In the genomic region with DNA sequence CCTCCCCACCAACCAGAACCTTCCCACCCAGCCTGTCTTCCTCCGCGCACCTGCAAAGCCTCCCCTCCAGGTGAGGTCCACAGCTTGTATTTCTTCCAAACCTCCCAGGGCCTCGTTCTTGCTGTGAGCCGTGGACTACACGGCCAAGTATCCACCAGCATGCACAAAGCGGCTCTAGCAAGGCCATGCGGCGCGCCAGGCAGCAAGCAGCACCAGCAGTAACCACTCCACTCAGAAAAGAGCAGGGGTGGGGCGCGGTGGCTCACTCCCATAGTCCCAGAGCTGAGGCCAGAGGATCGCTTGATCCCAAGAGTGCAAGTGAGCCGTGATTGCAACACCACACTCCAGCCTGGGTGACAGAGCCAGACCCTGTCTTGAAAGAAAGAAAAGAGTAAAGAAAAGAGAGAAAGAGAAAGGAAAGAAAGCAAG, we compare ENCODE assay signal across 12 cellular contexts. TPM values are rescaled to one million over a fixed set of nuclear protein-coding genes. Genes with fewer than 3 reads are reported as not detected.
DNase-seq lines count a peak whose midpoint lies in the region; ATAC-seq and TF ChIP-seq lines count a peak whose summit lies in the region.
"Had no signal": no experiment of that assay in that cellular context is flagged by ENCODE, and none has a peak within 500 bp of the region (broad histone marks: within the 10 kb centered on the region; RNA-seq: fewer than 3 reads in every experiment).

No MANE protein-coding gene starts in this region.

- peaks cover 20% of the 10 kb centered on the region for H4K20me1 ChIP-seq in neural progenitor cell (ENCODE audit: low read depth)

- no peaks in the 10 kb centered on the region for H3K9me3 Mint-ChIP-seq in neural progenitor cell
- H3K9me3 Mint-ChIP-seq: dendritic cell treated with granulocyte-macrophage colony-stimulating factor and Interleukin-4, amounts not matched to agents 40 ng/mL and 50 ng/mL, for 4 days had no signal

- ATAC-seq in GM21423 (IDR thresholded peaks at IDR 0.05; ENCODE audit: unreplicated experiment) (no peak), HG03108 (IDR thresholded peaks at IDR 0.05; ENCODE audit: unreplicated experiment) (no peak)
- ATAC-seq: naive thymus-derived CD8-positive, alpha-beta T cell had no signal

- H2AFZ ChIP-seq in neural progenitor cell (replicated peaks), result peak overlapping the region; percentile 19

- no peak overlapping the region for H3K9ac ChIP-seq in neural progenitor cell

- peaks cover 34% of the 10 kb centered on the region for H3F3A ChIP-seq in neural progenitor cell (ENCODE audit: low read depth)

- H3K4me1 ChIP-seq in cardiac muscle cell (ENCODE audit: low read depth), result peaks cover 33% of the 10 kb centered on the region
- H3K4me1 ChIP-seq in neural progenitor cell, result peaks cover 25% of the 10 kb centered on the region

- H3K27ac ChIP-seq in AG04450 (ENCODE audit: low read depth, low read length) (no peak overlapping the region), RWPE1 (peak overlapping the region; percentile 93), cardiac muscle cell (peak overlapping the region; percentile 76), neural progenitor cell (no peak overlapping the region)

- CTCF ChIA-PET in AG04450 (lab: Charles Lee), result interaction anchor here (0.6 kb wide), 1 partner anchor 57 kb away, joined by 3 read pairs; no protein-coding TSS in a partner anchor
- CTCF ChIA-PET in RWPE1 (lab: Yijun Ruan, JAX), result interaction anchor here (0.8 kb wide), 1 partner anchor 41 kb away, joined by 3 read pairs; no protein-coding TSS in a partner anchor

- peak overlapping the region; percentile 72 for H3K4me2 ChIP-seq in neural progenitor cell

- peaks cover 9% of the 10 kb centered on the region for H3K79me2 ChIP-seq in neural progenitor cell (ENCODE audit: low read depth)

- peak overlapping the region; percentile 66 for H3K4me3 Mint-ChIP-seq in neural progenitor cell
- H3K4me3 Mint-ChIP-seq: dendritic cell treated with granulocyte-macrophage colony-stimulating factor and Interleukin-4, amounts not matched to agents 40 ng/mL and 50 ng/mL, for 4 days had no signal

- H3K27ac Mint-ChIP-seq in neural progenitor cell, result peak overlapping the region; percentile 86
- H3K27ac Mint-ChIP-seq: dendritic cell treated with granulocyte-macrophage colony-stimulating factor and Interleukin-4, amounts not matched to agents 40 ng/mL and 50 ng/mL, for 4 days; naive thymus-derived CD8-positive, alpha-beta T cell had no signal

- POLR2A ChIA-PET in AG04450 (lab: Yijun Ruan, JAX) (interaction anchor here (0.7 to 0.9 kb wide), 2 partner anchors 13 to 193 kb away, joined by 3 to 6 read pairs; a partner anchor contains a TSS), RWPE1 (lab: Yijun Ruan, JAX; ENCODE audit: low non-redundant PET) (interaction anchor here (0.6 kb wide), 1 partner anchor 8 kb away, joined by 5 read pairs; no protein-coding TSS in a partner anchor)

- peaks cover 75% of the 10 kb centered on the region for H3K4me1 Mint-ChIP-seq in neural progenitor cell

- H3K9me3 ChIP-seq in AG04450 (ENCODE audit: control insufficient read depth, insufficient read depth, low read length), result peaks cover 3% of the 10 kb centered on the region; the same call in 1 of the 2 replicates
- no peaks in the 10 kb centered on the region for H3K9me3 ChIP-seq in cardiac muscle cell (ENCODE audit: low read depth)
- no peaks in the 10 kb centered on the region for H3K9me3 ChIP-seq in neural progenitor cell (ENCODE audit: low read depth)

- H3K27me3 ChIP-seq in AG04450 (ENCODE audit: control insufficient read depth, insufficient read depth, low read length) (peaks cover 3% of the 10 kb centered on the region), cardiac muscle cell (no peaks in the 10 kb centered on the region), neural progenitor cell (peaks cover 77% of the 10 kb centered on the region)

- H3K36me3 ChIP-seq in cardiac muscle cell (no peaks in the 10 kb centered on the region), neural progenitor cell (no peaks in the 10 kb centered on the region)

- H3K4me3 ChIP-seq in AG04450 (ENCODE audit: low read depth, low read length) (0 out of 2 replicates have a peak overlapping the region, but pooled peaks have one; percentile 20), cardiac muscle cell (no peak overlapping the region), neural progenitor cell (peak overlapping the region; percentile 31)

- peaks cover 25% of the 10 kb centered on the region for H3K27me3 Mint-ChIP-seq in neural progenitor cell (ENCODE audit: insufficient read depth, low read depth)

- no peak for DNase-seq in AG04450 (ENCODE audit: low read depth, low spot score)
- no peak for DNase-seq in RWPE1 (ENCODE audit: low spot score)
- DNase-seq in cardiac muscle cell (ENCODE audit: low read depth in 1 of 2, low spot score in 1 of 2), result peak; percentile 73 to 79
- DNase-seq in neural progenitor cell (ENCODE audit: low spot score), result peak; percentile 44
- DNase-seq in activated T-cell treated with anti-CD3 and anti-CD28 coated beads, Interleukin-2, amount 50 U/mL, for 48 hours, result no peak
- no peak for DNase-seq in A172 (ENCODE audit: low spot score)
- DNase-seq: activated CD4-positive, CD25-positive, alpha-beta regulatory T cell treated with anti-CD3 and anti-CD28 coated beads, Interleukin-2, amount 50 U/mL, for 72 hours; naive thymus-derived CD8-positive, alpha-beta T cell; NCI-H526 had no signal

- H3K36me3 Mint-ChIP-seq in neural progenitor cell, result peaks cover 10% of the 10 kb centered on the region

- TF ChIP-seq CTCF in AG04450 (IDR thresholded peaks at IDR 0.05; ENCODE audit: low read depth, low read length), result no peak
- TF ChIP-seq CTCF in RWPE1 (conservative IDR thresholded peaks at IDR 0.05; ENCODE audit: low read depth), result no peak
- TF ChIP-seq CTCF in cardiac muscle cell (IDR thresholded peaks at IDR 0.05; ENCODE audit: low read depth, low read length), result no peak
- TF ChIP-seq CTCF in neural progenitor cell (IDR thresholded peaks at IDR 0.05), result no peak

RNA-seq across cellular contexts. Expression of a gene that starts 4.7 kb away (rescaled TPM):
- polyA plus RNA-seq in AG04450 (2011; rRNA removed) (9.2 and 10.5 TPM in 2 replicates), cardiac muscle cell (74.0 and 92.9 TPM in 2 replicates)
- polyA minus RNA-seq in AG04450 (2011; rRNA and poly(A)+ RNA removed), result 11.3 and 12.4 TPM in 2 replicates
- total RNA-seq in cardiac muscle cell (91.7 and 127 TPM in 2 replicates), neural progenitor cell (ENCODE audit: low replicate concordance) (2.8 and 14.1 TPM in 2 replicates)
- not detected in 2 replicates for total RNA-seq in A172 (2014; rRNA removed; shearing (Covaris generic))
- total RNA-seq: naive thymus-derived CD8-positive, alpha-beta T cell had no signal
- polyA plus RNA-seq: naive thymus-derived CD8-positive, alpha-beta T cell had no signal

RNA-seq across cellular contexts. Expression of a gene that starts 20.1 kb away (rescaled TPM):
- polyA plus RNA-seq in AG04450 (2011; rRNA removed) (0.19 and 0.21 TPM in 2 replicates), cardiac muscle cell (0.20 TPM in 1 of 2 replicates, not detected in the other)
- polyA minus RNA-seq in AG04450 (2011; rRNA and poly(A)+ RNA removed), result 0.51 and 0.87 TPM in 2 replicates
- total RNA-seq in cardiac muscle cell (0.69 and 0.81 TPM in 2 replicates), neural progenitor cell (ENCODE audit: low replicate concordance) (0.58 and 0.74 TPM in 2 replicates)
- total RNA-seq in A172 (2014; rRNA removed; shearing (Covaris generic)), result not detected in 2 replicates
- total RNA-seq: naive thymus-derived CD8-positive, alpha-beta T cell had no signal
- polyA plus RNA-seq: naive thymus-derived CD8-positive, alpha-beta T cell had no signal

Comparison
In these comparisons a context has a peak if more than half of its experiments do, and no peak if none do; other contexts are left out.
1. DNase-seq: peak in cardiac muscle cell (2 of 2) and neural progenitor cell (single experiment); none in AG04450 (single experiment), RWPE1 (single experiment), activated T-cell treated with anti-CD3 and anti-CD28 coated beads, Interleukin-2, amount 50 U/mL, for 48 hours (0 of 2) and A172 (single experiment).
2. H3K27ac ChIP-seq: peak in RWPE1 (single experiment) and cardiac muscle cell (single experiment); none in AG04450 (single experiment) and neural progenitor cell (single experiment).